In the genomic region with DNA sequence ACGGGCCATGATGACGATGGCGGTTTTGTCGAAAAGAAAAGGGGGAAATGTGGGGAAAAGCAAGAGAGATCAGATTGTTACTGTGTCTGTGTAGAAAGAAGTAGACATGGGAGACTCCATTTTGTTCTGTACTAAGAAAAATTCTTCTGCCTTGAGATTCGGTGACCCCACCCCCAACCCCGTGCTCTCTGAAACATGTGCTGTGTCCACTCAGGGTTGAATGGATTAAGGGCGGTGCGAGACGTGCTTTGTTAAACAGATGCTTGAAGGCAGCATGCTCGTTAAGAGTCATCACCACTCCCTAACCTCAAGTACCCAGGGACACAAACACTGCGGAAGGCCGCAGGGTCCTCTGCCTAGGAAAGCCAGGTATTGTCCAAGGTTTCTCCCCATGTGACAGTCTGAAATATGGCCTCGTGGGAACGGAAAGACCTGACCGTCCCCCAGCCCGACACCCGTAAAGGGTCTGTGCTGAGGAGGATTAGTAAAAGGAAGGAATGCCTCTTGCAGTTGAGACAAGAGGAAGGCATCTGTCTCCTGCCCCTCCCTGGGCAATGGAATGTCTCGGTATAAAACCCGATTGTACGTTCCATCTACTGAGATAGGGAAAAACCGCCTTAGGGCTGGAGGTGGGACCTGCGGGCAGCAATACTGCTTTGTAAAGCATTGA, we compare ENCODE assay signal across 11 cellular contexts. TPM values are rescaled to one million over a fixed set of nuclear protein-coding genes. Genes with fewer than 3 reads are reported as not detected.
DNase-seq lines count a peak whose midpoint lies in the region; ATAC-seq and TF ChIP-seq lines count a peak whose summit lies in the region.
"Not testable (repeated sequence)": the region's sequence is repeated elsewhere in the genome, so short reads cannot be mapped to it uniquely, and the experiment has no call there.
"Had no signal": no experiment of that assay in that cellular context is flagged by ENCODE, and none has a peak within 500 bp of the region (broad histone marks: within the 10 kb centered on the region; RNA-seq: fewer than 3 reads in every experiment).

No MANE protein-coding gene starts in this region.

- TSS peak; percentile 75 for BruUV-seq in PC-9 (replicated peaks; lab: Mats Ljungman, UMichigan)

- not testable (repeated sequence) for H3K4me2 ChIP-seq in PC-9; mesendoderm (ENCODE audit: low read length)

- not testable (repeated sequence) for H3K27ac ChIP-seq in PC-9; mesendoderm (ENCODE audit: low read depth, low read length)
- H3K27ac ChIP-seq in foreskin keratinocyte, result peak overlapping the region; percentile 71

- H3K9me2 ChIP-seq in PC-9 (ENCODE audit: insufficient read depth), result not testable (repeated sequence)

- H3K9ac ChIP-seq in mesendoderm (ENCODE audit: low read length), result not testable (repeated sequence)

- H3K56ac ChIP-seq in mesendoderm (ENCODE audit: low read length), result not testable (repeated sequence)

- H3K27me3 ChIP-seq in PC-9 (ENCODE audit: insufficient read depth, low read depth), result peaks cover 35% of the 10 kb centered on the region
- H3K27me3 ChIP-seq in foreskin keratinocyte; mesendoderm (ENCODE audit: insufficient read depth, low read length, poor library complexity): not testable (repeated sequence)

- not testable (repeated sequence) for H4K8ac ChIP-seq in mesendoderm (ENCODE audit: low read depth, low read length)

- peak overlapping the region; percentile 56 for H3K27ac Mint-ChIP-seq in HFFc6

- H3K4me1 Mint-ChIP-seq in HFFc6 (ENCODE audit: low read depth), result peaks cover 30% of the 10 kb centered on the region

- not testable (repeated sequence) for ATAC-seq in foreskin keratinocyte; omental fat pad (ENCODE audit: low FRiP score)

- peak overlapping the region; percentile 15; the same call in 1 of the 2 replicates for H3K4me3 Mint-ChIP-seq in HFFc6

- H3K18ac ChIP-seq in mesendoderm (ENCODE audit: low read length), result not testable (repeated sequence)

- DNase-seq in HFFc6, result not testable (repeated sequence)
- DNase-seq in NCI-H510A treated with DMSO at 0.1 percent for 48 hours (lab: John Stamatoyannopoulos, UW), result peak; percentile 15
- peak in 1 of 2 experiments; percentile 30 for DNase-seq in PC-9
- peak; percentile 51 for DNase-seq in astrocyte of the hippocampus (ENCODE audit: low read depth, low spot score)
- peak; percentile 42 to 79 for DNase-seq in foreskin keratinocyte
- peak; percentile 22 for DNase-seq in mesendoderm
- peak; percentile 3 for DNase-seq in omental fat pad (ENCODE audit: low spot score)

- H2AFZ ChIP-seq in PC-9, result not testable (repeated sequence)

- not testable (repeated sequence) for H3K9me3 Mint-ChIP-seq in HFFc6

- H2BK5ac ChIP-seq in mesendoderm (ENCODE audit: low read length), result not testable (repeated sequence)

- not testable (repeated sequence) for H3K4ac ChIP-seq in mesendoderm (ENCODE audit: low read depth, low read length)

- POLR2A ChIA-PET in PC-9 (lab: Charles Lee; ENCODE audit: unreplicated experiment), result not testable (repeated sequence)

- not testable (repeated sequence) for H3K36me3 ChIP-seq in PC-9 (ENCODE audit: low read depth); mesendoderm (ENCODE audit: control insufficient read depth, insufficient read depth, low read length)

- WGBS in mesendoderm (ENCODE audit: extremely low coverage, insufficient coverage, low lambda C conversion rate), result no CpG with 5 or more reads among the region's 22 CpGs

- H3F3A ChIP-seq in PC-9 (ENCODE audit: insufficient read depth, low read depth), result not testable (repeated sequence)

- H3K4me3 ChIP-seq in PC-9; mesendoderm (ENCODE audit: low read length): not testable (repeated sequence)

- H4K5ac ChIP-seq in mesendoderm (ENCODE audit: low read length), result not testable (repeated sequence)

- CTCF ChIA-PET in PC-9 (lab: Charles Lee), result not testable (repeated sequence)

- H3K79me1 ChIP-seq in mesendoderm (ENCODE audit: low read length), result not testable (repeated sequence)

- H3K4me1 ChIP-seq in PC-9 (replicated peaks; ENCODE audit: insufficient read depth); foreskin keratinocyte; mesendoderm (ENCODE audit: control insufficient read depth, low read depth, low read length): not testable (repeated sequence)

- not testable (repeated sequence) for H3K23ac ChIP-seq in mesendoderm (ENCODE audit: low read length)

- H3K9me3 ChIP-seq in PC-9 (ENCODE audit: insufficient read depth, low read depth), result not testable (repeated sequence)

- H2AK5ac ChIP-seq in mesendoderm (ENCODE audit: low read length), result not testable (repeated sequence)

- not testable (repeated sequence) for H2BK15ac ChIP-seq in mesendoderm (replicated peaks; ENCODE audit: low read depth)

- not testable (repeated sequence) for H4K20me1 ChIP-seq in PC-9 (ENCODE audit: insufficient read depth)

- peaks cover 16% of the 10 kb centered on the region for H3K27me3 Mint-ChIP-seq in HFFc6 (ENCODE audit: insufficient read depth)

- not testable (repeated sequence) for H3K79me2 ChIP-seq in PC-9 (ENCODE audit: low read depth); mesendoderm (ENCODE audit: control insufficient read depth, insufficient read depth, low read length)

- not testable (repeated sequence) for H2BK120ac ChIP-seq in mesendoderm (ENCODE audit: low read depth, low read length)

- not testable (repeated sequence) for H3K36me3 Mint-ChIP-seq in HFFc6 (ENCODE audit: low read depth)

- intact Hi-C loops in PC-9 (cut with micrococcal nuclease; ENCODE audit: unreplicated experiment), result not testable (repeated sequence)

- TF ChIP-seq CTCF in HFFc6 (IDR thresholded peaks at IDR 0.05); PC-9 (conservative IDR thresholded peaks at IDR 0.05); foreskin keratinocyte (conservative IDR thresholded peaks at IDR 0.05); omental fat pad (IDR thresholded peaks at IDR 0.05): not testable (repeated sequence)

RNA-seq across cellular contexts. Expression of a gene that starts 22.2 kb away (rescaled TPM):
- total RNA-seq in HFFc6 (2021; fragmentation: NEBNext Ultra II Directional; extraction: Animal tissue kit (Norgen Biotek cat#: 25700)), result not detected
- total RNA-seq in PC-9 (2021) (1.2 and 2.1 TPM in 2 replicates), foreskin keratinocyte (4.3 and 5.2 TPM in 2 replicates), omental fat pad (1 to 10 TPM in 3 of 4 donors, under 1 TPM in 1; 0.19 to 9.6 (median 1.8) TPM)
- polyA plus RNA-seq in foreskin keratinocyte, result 4.0 and 5.5 TPM in 2 replicates
- polyA plus RNA-seq in mesendoderm (2013, experiment 1 of 2), result 1.4 TPM
- 1.5 TPM for polyA plus RNA-seq in mesendoderm (2013, experiment 2 of 2)
- total RNA-seq: CD4-positive, CD25-positive, alpha-beta regulatory T cell; GM12878; HepG2; K562 had no signal
- polyA plus RNA-seq: CD4-positive, CD25-positive, alpha-beta regulatory T cell; GM12878; HepG2 had no signal

RNA-seq across cellular contexts. Expression of a gene that starts 42.2 kb away (rescaled TPM):
- 10 to 100 TPM; 31.7 to 42.2 (median 33.4) TPM for total RNA-seq in HFFc6 (2021; fragmentation: NEBNext Ultra II Directional; extraction: Animal tissue kit (Norgen Biotek cat#: 25700))
- total RNA-seq in PC-9 (2021) (23.3 and 25.2 TPM in 2 replicates), foreskin keratinocyte (23.5 and 27.8 TPM in 2 replicates), omental fat pad (10 to 100 TPM in 3 of 4 donors, 1 to 10 TPM in 1; 8.6 to 25.7 (median 16.6) TPM)
- 26.9 and 28.8 TPM in 2 replicates for polyA plus RNA-seq in foreskin keratinocyte
- 36.3 TPM for polyA plus RNA-seq in mesendoderm (2013, experiment 1 of 2)
- 37.7 TPM for polyA plus RNA-seq in mesendoderm (2013, experiment 2 of 2)
